1 cellular context compared by ENCODE assay signal in genomic region chr13:27927444-27928352, GRCh38.
TF ChIP-seq lines count a peak whose summit lies in the region.

No MANE protein-coding gene starts in this region.

TF ChIP-seq in H1, 55 proteins besides CTCF, POLR2A, EP300 and RAD21:
- TF ChIP-seq SUZ12 (IDR thresholded peaks at IDR 0.05; ENCODE audit: low read length): peak; percentile 96
- peak; percentile 97 for TF ChIP-seq EZH2 (IDR thresholded peaks at IDR 0.05; ENCODE audit: low read depth, low read length, severe bottlenecking)
- peak; percentile 91 for TF ChIP-seq RNF2 (IDR thresholded peaks at IDR 0.05; ENCODE audit: borderline replicate concordance, low read depth, low read length, missing control alignments, poor library complexity, severe bottlenecking)
- TF ChIP-seq MAX (IDR thresholded peaks at IDR 0.05): no peak
